In the genomic region with DNA sequence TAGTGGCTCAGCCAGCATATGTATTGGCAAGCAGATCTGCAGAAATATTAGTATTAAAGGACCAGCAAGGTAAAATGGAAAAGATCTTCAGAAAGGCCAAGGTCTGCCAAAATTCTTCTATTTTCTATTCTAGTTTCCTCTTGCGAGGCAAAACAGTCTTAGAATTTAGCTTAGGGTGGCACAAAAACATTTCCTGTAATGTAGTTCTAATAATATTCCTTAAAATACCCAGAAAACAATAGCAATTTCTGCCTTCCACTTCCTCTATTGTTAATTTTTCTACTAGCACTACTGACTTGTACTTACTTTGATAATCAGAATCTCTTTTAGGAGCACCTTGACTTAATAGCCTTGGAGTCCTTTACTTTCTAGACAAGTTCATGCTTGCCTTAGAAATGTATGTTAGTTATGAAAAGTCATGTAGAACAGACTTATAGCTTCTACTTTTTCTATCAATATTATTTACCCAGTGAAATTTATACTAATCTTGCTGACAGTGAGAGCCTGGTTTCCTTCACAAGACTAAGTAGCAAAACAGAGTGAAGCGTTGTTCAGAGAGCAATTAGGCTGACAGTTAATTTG, we compare ENCODE assay signal across 1 cellular context.
TF ChIP-seq lines count a peak whose summit lies in the region.

No MANE protein-coding gene starts in this region.

TF ChIP-seq in GM12878, 131 proteins besides CTCF, POLR2A, EP300 and RAD21 (continued from another document):
- TF ChIP-seq, protein P1, sequence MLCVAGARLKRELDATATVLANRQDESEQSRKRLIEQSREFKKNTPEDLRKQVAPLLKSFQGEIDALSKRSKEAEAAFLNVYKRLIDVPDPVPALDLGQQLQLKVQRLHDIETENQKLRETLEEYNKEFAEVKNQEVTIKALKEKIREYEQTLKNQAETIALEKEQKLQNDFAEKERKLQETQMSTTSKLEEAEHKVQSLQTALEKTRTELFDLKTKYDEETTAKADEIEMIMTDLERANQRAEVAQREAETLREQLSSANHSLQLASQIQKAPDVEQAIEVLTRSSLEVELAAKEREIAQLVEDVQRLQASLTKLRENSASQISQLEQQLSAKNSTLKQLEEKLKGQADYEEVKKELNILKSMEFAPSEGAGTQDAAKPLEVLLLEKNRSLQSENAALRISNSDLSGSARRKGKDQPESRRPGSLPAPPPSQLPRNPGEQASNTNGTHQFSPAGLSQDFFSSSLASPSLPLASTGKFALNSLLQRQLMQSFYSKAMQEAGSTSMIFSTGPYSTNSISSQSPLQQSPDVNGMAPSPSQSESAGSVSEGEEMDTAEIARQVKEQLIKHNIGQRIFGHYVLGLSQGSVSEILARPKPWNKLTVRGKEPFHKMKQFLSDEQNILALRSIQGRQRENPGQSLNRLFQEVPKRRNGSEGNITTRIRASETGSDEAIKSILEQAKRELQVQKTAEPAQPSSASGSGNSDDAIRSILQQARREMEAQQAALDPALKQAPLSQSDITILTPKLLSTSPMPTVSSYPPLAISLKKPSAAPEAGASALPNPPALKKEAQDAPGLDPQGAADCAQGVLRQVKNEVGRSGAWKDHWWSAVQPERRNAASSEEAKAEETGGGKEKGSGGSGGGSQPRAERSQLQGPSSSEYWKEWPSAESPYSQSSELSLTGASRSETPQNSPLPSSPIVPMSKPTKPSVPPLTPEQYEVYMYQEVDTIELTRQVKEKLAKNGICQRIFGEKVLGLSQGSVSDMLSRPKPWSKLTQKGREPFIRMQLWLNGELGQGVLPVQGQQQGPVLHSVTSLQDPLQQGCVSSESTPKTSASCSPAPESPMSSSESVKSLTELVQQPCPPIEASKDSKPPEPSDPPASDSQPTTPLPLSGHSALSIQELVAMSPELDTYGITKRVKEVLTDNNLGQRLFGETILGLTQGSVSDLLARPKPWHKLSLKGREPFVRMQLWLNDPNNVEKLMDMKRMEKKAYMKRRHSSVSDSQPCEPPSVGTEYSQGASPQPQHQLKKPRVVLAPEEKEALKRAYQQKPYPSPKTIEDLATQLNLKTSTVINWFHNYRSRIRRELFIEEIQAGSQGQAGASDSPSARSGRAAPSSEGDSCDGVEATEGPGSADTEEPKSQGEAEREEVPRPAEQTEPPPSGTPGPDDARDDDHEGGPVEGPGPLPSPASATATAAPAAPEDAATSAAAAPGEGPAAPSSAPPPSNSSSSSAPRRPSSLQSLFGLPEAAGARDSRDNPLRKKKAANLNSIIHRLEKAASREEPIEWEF (IDR thresholded peaks at IDR 0.05; ENCODE audit: insufficient replicate concordance, low read depth, low read length), result no peak
- TF ChIP-seq, protein P2, sequence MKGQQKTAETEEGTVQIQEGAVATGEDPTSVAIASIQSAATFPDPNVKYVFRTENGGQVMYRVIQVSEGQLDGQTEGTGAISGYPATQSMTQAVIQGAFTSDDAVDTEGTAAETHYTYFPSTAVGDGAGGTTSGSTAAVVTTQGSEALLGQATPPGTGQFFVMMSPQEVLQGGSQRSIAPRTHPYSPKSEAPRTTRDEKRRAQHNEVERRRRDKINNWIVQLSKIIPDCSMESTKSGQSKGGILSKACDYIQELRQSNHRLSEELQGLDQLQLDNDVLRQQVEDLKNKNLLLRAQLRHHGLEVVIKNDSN (IDR thresholded peaks at IDR 0.05; ENCODE audit: borderline replicate concordance, extremely low read length, insufficient read depth, low read depth, low read length), result no peak
- TF ChIP-seq CREB1 (IDR thresholded peaks at IDR 0.05; ENCODE audit: low read depth), result no peak
- no peak for TF ChIP-seq JUNB (IDR thresholded peaks at IDR 0.05)
- no peak for TF ChIP-seq RCOR1 (conservative IDR thresholded peaks at IDR 0.05; ENCODE audit: low read depth, low read length)
- TF ChIP-seq BACH1 (IDR thresholded peaks at IDR 0.05; ENCODE audit: borderline replicate concordance), result no peak
- TF ChIP-seq, protein P3, sequence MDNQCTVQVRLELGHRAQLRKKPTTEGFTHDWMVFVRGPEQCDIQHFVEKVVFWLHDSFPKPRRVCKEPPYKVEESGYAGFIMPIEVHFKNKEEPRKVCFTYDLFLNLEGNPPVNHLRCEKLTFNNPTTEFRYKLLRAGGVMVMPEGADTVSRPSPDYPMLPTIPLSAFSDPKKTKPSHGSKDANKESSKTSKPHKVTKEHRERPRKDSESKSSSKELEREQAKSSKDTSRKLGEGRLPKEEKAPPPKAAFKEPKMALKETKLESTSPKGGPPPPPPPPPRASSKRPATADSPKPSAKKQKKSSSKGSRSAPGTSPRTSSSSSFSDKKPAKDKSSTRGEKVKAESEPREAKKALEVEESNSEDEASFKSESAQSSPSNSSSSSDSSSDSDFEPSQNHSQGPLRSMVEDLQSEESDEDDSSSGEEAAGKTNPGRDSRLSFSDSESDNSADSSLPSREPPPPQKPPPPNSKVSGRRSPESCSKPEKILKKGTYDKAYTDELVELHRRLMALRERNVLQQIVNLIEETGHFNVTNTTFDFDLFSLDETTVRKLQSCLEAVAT (IDR thresholded peaks at IDR 0.05), result no peak
- no peak for TF ChIP-seq TARDBP (IDR thresholded peaks at IDR 0.05; ENCODE audit: borderline replicate concordance)
- TF ChIP-seq, protein P4, sequence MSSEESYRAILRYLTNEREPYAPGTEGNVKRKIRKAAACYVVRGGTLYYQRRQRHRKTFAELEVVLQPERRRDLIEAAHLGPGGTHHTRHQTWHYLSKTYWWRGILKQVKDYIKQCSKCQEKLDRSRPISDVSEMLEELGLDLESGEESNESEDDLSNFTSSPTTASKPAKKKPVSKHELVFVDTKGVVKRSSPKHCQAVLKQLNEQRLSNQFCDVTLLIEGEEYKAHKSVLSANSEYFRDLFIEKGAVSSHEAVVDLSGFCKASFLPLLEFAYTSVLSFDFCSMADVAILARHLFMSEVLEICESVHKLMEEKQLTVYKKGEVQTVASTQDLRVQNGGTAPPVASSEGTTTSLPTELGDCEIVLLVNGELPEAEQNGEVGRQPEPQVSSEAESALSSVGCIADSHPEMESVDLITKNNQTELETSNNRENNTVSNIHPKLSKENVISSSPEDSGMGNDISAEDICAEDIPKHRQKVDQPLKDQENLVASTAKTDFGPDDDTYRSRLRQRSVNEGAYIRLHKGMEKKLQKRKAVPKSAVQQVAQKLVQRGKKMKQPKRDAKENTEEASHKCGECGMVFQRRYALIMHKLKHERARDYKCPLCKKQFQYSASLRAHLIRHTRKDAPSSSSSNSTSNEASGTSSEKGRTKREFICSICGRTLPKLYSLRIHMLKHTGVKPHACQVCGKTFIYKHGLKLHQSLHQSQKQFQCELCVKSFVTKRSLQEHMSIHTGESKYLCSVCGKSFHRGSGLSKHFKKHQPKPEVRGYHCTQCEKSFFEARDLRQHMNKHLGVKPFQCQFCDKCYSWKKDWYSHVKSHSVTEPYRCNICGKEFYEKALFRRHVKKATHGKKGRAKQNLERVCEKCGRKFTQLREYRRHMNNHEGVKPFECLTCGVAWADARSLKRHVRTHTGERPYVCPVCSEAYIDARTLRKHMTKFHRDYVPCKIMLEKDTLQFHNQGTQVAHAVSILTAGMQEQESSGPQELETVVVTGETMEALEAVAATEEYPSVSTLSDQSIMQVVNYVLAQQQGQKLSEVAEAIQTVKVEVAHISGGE (CRISPR knock-in tag; IDR thresholded peaks at IDR 0.05), result no peak
- TF ChIP-seq, protein P5, sequence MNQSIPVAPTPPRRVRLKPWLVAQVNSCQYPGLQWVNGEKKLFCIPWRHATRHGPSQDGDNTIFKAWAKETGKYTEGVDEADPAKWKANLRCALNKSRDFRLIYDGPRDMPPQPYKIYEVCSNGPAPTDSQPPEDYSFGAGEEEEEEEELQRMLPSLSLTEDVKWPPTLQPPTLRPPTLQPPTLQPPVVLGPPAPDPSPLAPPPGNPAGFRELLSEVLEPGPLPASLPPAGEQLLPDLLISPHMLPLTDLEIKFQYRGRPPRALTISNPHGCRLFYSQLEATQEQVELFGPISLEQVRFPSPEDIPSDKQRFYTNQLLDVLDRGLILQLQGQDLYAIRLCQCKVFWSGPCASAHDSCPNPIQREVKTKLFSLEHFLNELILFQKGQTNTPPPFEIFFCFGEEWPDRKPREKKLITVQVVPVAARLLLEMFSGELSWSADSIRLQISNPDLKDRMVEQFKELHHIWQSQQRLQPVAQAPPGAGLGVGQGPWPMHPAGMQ (IDR thresholded peaks at IDR 0.05; ENCODE audit: borderline replicate concordance), result no peak
- TF ChIP-seq, protein P6, sequence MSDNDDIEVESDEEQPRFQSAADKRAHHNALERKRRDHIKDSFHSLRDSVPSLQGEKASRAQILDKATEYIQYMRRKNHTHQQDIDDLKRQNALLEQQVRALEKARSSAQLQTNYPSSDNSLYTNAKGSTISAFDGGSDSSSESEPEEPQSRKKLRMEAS (IDR thresholded peaks at IDR 0.05; ENCODE audit: low read depth, low read length), result no peak
- no peak for TF ChIP-seq MTA3 (IDR thresholded peaks at IDR 0.05; ENCODE audit: borderline replicate concordance, low read length)
- no peak for TF ChIP-seq POU2F2 (IDR thresholded peaks at IDR 0.05; ENCODE audit: borderline replicate concordance, low read depth, low read length)
- TF ChIP-seq JUND (IDR thresholded peaks at IDR 0.05; ENCODE audit: low read depth, low read length), result no peak
